Comparison of ENCODE assay signal across 35 cellular contexts in genomic region chr2:72361042-72361441, GRCh38.
DNase-seq lines count a peak whose midpoint lies in the region; ATAC-seq, FAIRE-seq and TF ChIP-seq lines count a peak whose summit lies in the region.
"Had no signal": no experiment of that assay in that cellular context is flagged by ENCODE, and none has a peak within 500 bp of the region (broad histone marks: within the 10 kb centered on the region; RNA-seq: fewer than 3 reads in every experiment).

No MANE protein-coding gene starts in this region.

- no peaks in the 10 kb centered on the region for H3K9me3 Mint-ChIP-seq in stimulated activated memory B cell treated with anti-CD40 and anti-IgM and Interleukin-4, amounts not matched to agents 10 μg/mL and 1 μg/mL and 100 μg/mL, for 72 hours
- no peaks in the 10 kb centered on the region for H3K9me3 Mint-ChIP-seq in endothelial cell (ENCODE audit: unreplicated experiment)
- H3K9me3 Mint-ChIP-seq: CD4-positive, CD25-positive, alpha-beta regulatory T cell; CD8-positive, alpha-beta T cell had no signal

- POLR2A ChIA-PET in HEK293T (lab: Yijun Ruan, JAX): no interaction called here
- POLR2A ChIA-PET in K562 (lab: Yijun Ruan, JAX): no interaction called here

- CTCF ChIA-PET in HEK293T (lab: Yijun Ruan, JAX) (no interaction called here), K562 (lab: Yijun Ruan, JAX; ENCODE audit: low intra/inter-chr PET ratio) (no interaction called here)

- TF ChIP-seq EP300 in K562 (IDR thresholded peaks at IDR 0.05; ENCODE audit: low read length): no peak

- no peak overlapping the region for H3K27ac ChIP-seq in K562 (ENCODE audit: extremely low read depth, low read depth, low read length)
- H3K27ac ChIP-seq: 22Rv1; A549; BLaER1; BLaER1 treated with 17β-estradiol and CSF1 and Interleukin-3, amounts not matched to agents 10 nM and 100 nM; C4-2B had no signal

- TF ChIP-seq CTCF in K562 (IDR thresholded peaks at IDR 0.05 in 2 of 3, conservative IDR thresholded peaks at IDR 0.05 in 1 of 3; ENCODE audit: insufficient read depth in 2 of 3, low read depth in 1 of 3, low read length in 3 of 3): no peak
- TF ChIP-seq CTCF in fibroblast of villous mesenchyme (IDR thresholded peaks at IDR 0.05; ENCODE audit: insufficient read depth, low read depth, low read length): no peak
- no peak for TF ChIP-seq CTCF in endothelial cell (IDR thresholded peaks at IDR 0.05; ENCODE audit: unreplicated experiment)

- no peak for TF ChIP-seq POLR2A in K562 (conservative IDR thresholded peaks at IDR 0.05)

- no peaks in the 10 kb centered on the region for H4K20me1 ChIP-seq in K562 (replicated peaks; ENCODE audit: control insufficient read depth, insufficient read depth, low read length)
- H4K20me1 ChIP-seq: BLaER1; BLaER1 treated with 17β-estradiol and CSF1 and Interleukin-3, amounts not matched to agents 10 nM and 100 nM had no signal

- H3K9me1 ChIP-seq in K562 (ENCODE audit: control insufficient read depth, insufficient read depth, low read length): no peaks in the 10 kb centered on the region

- BruUV-seq in K562 (replicated peaks; lab: Mats Ljungman, UMichigan): no TSS peak

- H3K36me3 Mint-ChIP-seq in stimulated activated memory B cell treated with anti-CD40 and anti-IgM and Interleukin-4, amounts not matched to agents 10 μg/mL and 1 μg/mL and 100 μg/mL, for 72 hours: peaks cover 21% of the 10 kb centered on the region
- peaks cover 3% of the 10 kb centered on the region for H3K36me3 Mint-ChIP-seq in endothelial cell (ENCODE audit: low read depth, unreplicated experiment)
- H3K36me3 Mint-ChIP-seq: CD14-positive monocyte had no signal

- no peak for ATAC-seq in K562
- ATAC-seq in HG02610 (IDR thresholded peaks at IDR 0.05; ENCODE audit: unreplicated experiment): no peak
- no peak for ATAC-seq in stimulated activated memory B cell treated with anti-CD40 and anti-IgM and Interleukin-4, amounts not matched to agents 10 μg/mL and 1 μg/mL and 100 μg/mL, for 72 hours
- ATAC-seq: A549; CD8-positive, alpha-beta T cell had no signal

- no peaks in the 10 kb centered on the region for H3K27me3 Mint-ChIP-seq in stimulated activated memory B cell treated with anti-CD40 and anti-IgM and Interleukin-4, amounts not matched to agents 10 μg/mL and 1 μg/mL and 100 μg/mL, for 72 hours
- no peaks in the 10 kb centered on the region for H3K27me3 Mint-ChIP-seq in endothelial cell (ENCODE audit: unreplicated experiment)
- H3K27me3 Mint-ChIP-seq: B cell; CD4-positive, alpha-beta memory T cell; CD4-positive, alpha-beta T cell; CD4-positive, CD25-positive, alpha-beta regulatory T cell; CD8-positive, alpha-beta memory T cell had no signal

- 5% methylated on average over 1 of the region's 1 CpG for WGBS in K562 (ENCODE audit: insufficient coverage, low coverage, missing lambda C conversion rate)

- H3K27ac Mint-ChIP-seq in stimulated activated memory B cell treated with anti-CD40 and anti-IgM and Interleukin-4, amounts not matched to agents 10 μg/mL and 1 μg/mL and 100 μg/mL, for 72 hours: no peak overlapping the region
- H3K27ac Mint-ChIP-seq in endothelial cell (ENCODE audit: unreplicated experiment): no peak overlapping the region
- H3K27ac Mint-ChIP-seq: B cell; CD14-positive monocyte; CD4-positive, alpha-beta memory T cell; CD4-positive, alpha-beta T cell; CD4-positive, CD25-positive, alpha-beta regulatory T cell; CD8-positive, alpha-beta memory T cell; CD8-positive, alpha-beta T cell had no signal

- DNase-seq in HEK293T (ENCODE audit: extremely low spot score) (no peak), K562 (ENCODE audit: extremely low read depth in 1 of 4, low spot score in 3 of 4) (no peak), fibroblast of villous mesenchyme (ENCODE audit: low read depth) (peak; percentile 2), endothelial cell (ENCODE audit: low spot score) (no peak)
- DNase-seq: 8988T; ACHN; AML-193; BE2C; C1 segment of cervical spinal cord; Caco-2; Calu3; CD4-positive, alpha-beta memory T cell; CD4-positive, alpha-beta T cell; CD4-positive, CD25-positive, alpha-beta regulatory T cell; CD8-positive, alpha-beta memory T cell; CD8-positive, alpha-beta T cell; COR-L47; DMS 273 treated with DMSO at 0.1 percent for 48 hours; DMS153; DMS53; DMS79; DMS79 treated with DMSO at 0.1 percent for 48 hours; DND-41; EL had no signal

- no peaks in the 10 kb centered on the region for H3K27me3 ChIP-seq in K562 (ENCODE audit: control insufficient read depth in 2 of 2, insufficient read depth in 2 of 2, low read length in 2 of 2)
- H3K27me3 ChIP-seq: BE2C; BLaER1; BLaER1 treated with 17β-estradiol and CSF1 and Interleukin-3, amounts not matched to agents 10 nM and 100 nM had no signal

- FAIRE-seq in K562 (lab: Jason Lieb, UNC): no peak
- FAIRE-seq: A204.1, A549, D721Med had no signal

- in situ Hi-C loops in K562 (cut with MboI): no loop called here

- H3K4me3 Mint-ChIP-seq in stimulated activated memory B cell treated with anti-CD40 and anti-IgM and Interleukin-4, amounts not matched to agents 10 μg/mL and 1 μg/mL and 100 μg/mL, for 72 hours: no peak overlapping the region
- no peak overlapping the region for H3K4me3 Mint-ChIP-seq in endothelial cell (ENCODE audit: unreplicated experiment)
- H3K4me3 Mint-ChIP-seq: B cell; CD14-positive monocyte; CD4-positive, alpha-beta memory T cell; CD4-positive, alpha-beta T cell; CD4-positive, CD25-positive, alpha-beta regulatory T cell; CD8-positive, alpha-beta memory T cell; CD8-positive, alpha-beta T cell had no signal

- H3K4me1 Mint-ChIP-seq in stimulated activated memory B cell treated with anti-CD40 and anti-IgM and Interleukin-4, amounts not matched to agents 10 μg/mL and 1 μg/mL and 100 μg/mL, for 72 hours: no peaks in the 10 kb centered on the region
- H3K4me1 Mint-ChIP-seq in endothelial cell (ENCODE audit: unreplicated experiment): no peaks in the 10 kb centered on the region
- H3K4me1 Mint-ChIP-seq: B cell; CD14-positive monocyte; CD4-positive, alpha-beta memory T cell; CD4-positive, CD25-positive, alpha-beta regulatory T cell; CD8-positive, alpha-beta memory T cell had no signal

- no peaks in the 10 kb centered on the region for H3K4me1 ChIP-seq in K562 (replicated peaks in 1 of 2; ENCODE audit: control insufficient read depth in 2 of 2, insufficient read depth in 2 of 2, low read length in 2 of 2)
- H3K4me1 ChIP-seq: A549; BE2C; BLaER1; BLaER1 treated with 17β-estradiol and CSF1 and Interleukin-3, amounts not matched to agents 10 nM and 100 nM; Caco-2 had no signal

- H3K36me3 ChIP-seq in K562 (ENCODE audit: control insufficient read depth, insufficient read depth, low read length): no peaks in the 10 kb centered on the region
- H3K36me3 ChIP-seq: BE2C; BLaER1; BLaER1 treated with 17β-estradiol and CSF1 and Interleukin-3, amounts not matched to agents 10 nM and 100 nM had no signal

- no peak for TF ChIP-seq RAD21 in K562 (CRISPR knock-in tag; conservative IDR thresholded peaks at IDR 0.05 in 1 of 2, IDR thresholded peaks at IDR 0.05 in 1 of 2)

- H3K9ac ChIP-seq in K562 (ENCODE audit: insufficient read depth in 1 of 2, low read depth in 2 of 2, low read length in 2 of 2): no peak overlapping the region
- H3K9ac ChIP-seq: BLaER1; BLaER1 treated with 17β-estradiol and CSF1 and Interleukin-3, amounts not matched to agents 10 nM and 100 nM had no signal

- H3K9me3 ChIP-seq in K562 (replicated peaks; ENCODE audit: control insufficient read depth, insufficient read depth, low read depth, low read length): no peaks in the 10 kb centered on the region
- H3K9me3 ChIP-seq: A549; BE2C; BLaER1; BLaER1 treated with 17β-estradiol and CSF1 and Interleukin-3, amounts not matched to agents 10 nM and 100 nM; Caco-2 had no signal

- H3K4me2 ChIP-seq in K562 (ENCODE audit: insufficient read depth, low read length): no peak overlapping the region
- H3K4me2 ChIP-seq: A549; BLaER1; BLaER1 treated with 17β-estradiol and CSF1 and Interleukin-3, amounts not matched to agents 10 nM and 100 nM had no signal

- H3K4me3 ChIP-seq in K562: no peak overlapping the region
- H3K4me3 ChIP-seq in fibroblast of villous mesenchyme (ENCODE audit: low read depth, low read length): no peak overlapping the region
- H3K4me3 ChIP-seq: A549; BLaER1; BLaER1 treated with 17β-estradiol and CSF1 and Interleukin-3, amounts not matched to agents 10 nM and 100 nM had no signal

- intact Hi-C loops in K562 (cut with micrococcal nuclease): no loop called here

- H3K79me2 ChIP-seq in K562 (ENCODE audit: control insufficient read depth, insufficient read depth, low read length): no peaks in the 10 kb centered on the region

- H2AFZ ChIP-seq in K562 (ENCODE audit: low read depth, low read length): no peak overlapping the region

TF ChIP-seq in HEK293T, 16 proteins besides CTCF, POLR2A, EP300 and RAD21:
- TF ChIP-seq BHLHE40 (IDR thresholded peaks at IDR 0.05; ENCODE audit: borderline replicate concordance) (no peak), PKNOX1 (IDR thresholded peaks at IDR 0.05) (peak; percentile 37; the same call in 1 of the 2 replicates), FOXA1 (IDR thresholded peaks at IDR 0.05) (no peak)

TF ChIP-seq in K562, 482 proteins besides CTCF, POLR2A, EP300 and RAD21 (continues in another document):
- TF ChIP-seq HMBOX1 (IDR thresholded peaks at IDR 0.05): 0 out of 2 replicates have a peak, but pooled peaks have one; percentile 37
- peak; percentile 65; the same call in 1 of the 2 replicates for TF ChIP-seq NFE2 (IDR thresholded peaks at IDR 0.05; ENCODE audit: low read depth)
- no peak for TF ChIP-seq ZBTB5 (IDR thresholded peaks at IDR 0.05)
